ENCODE assay signal across 1 cellular context in the genomic region with DNA sequence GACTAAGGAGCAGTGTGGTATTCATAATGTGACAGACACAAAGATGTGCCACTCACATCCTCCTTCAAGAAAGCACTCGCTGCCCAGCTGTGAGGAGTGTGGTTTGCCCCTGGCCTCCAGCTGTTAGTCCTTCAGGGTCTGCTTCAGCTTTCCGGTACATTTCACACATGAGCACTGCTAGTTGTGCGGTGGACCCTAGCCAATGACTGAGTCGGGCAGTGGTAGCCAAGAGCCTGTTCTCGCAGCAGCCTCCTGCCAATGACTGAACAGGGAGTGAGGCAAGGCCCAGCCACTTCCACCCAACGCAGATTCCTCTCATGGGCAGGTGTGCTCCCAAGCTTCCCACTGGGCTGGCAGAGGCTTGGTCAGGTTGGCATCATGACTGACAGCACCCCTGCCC.
TF ChIP-seq lines count a peak whose summit lies in the region.

No MANE protein-coding gene starts in this region.

TF ChIP-seq in GM12878, 131 proteins besides CTCF, POLR2A, EP300 and RAD21 (continued from another document):
- TF ChIP-seq ATF3 (IDR thresholded peaks at IDR 0.05; ENCODE audit: borderline replicate concordance, extremely low read depth, low read depth, low read length), result no peak
- TF ChIP-seq, protein P1, sequence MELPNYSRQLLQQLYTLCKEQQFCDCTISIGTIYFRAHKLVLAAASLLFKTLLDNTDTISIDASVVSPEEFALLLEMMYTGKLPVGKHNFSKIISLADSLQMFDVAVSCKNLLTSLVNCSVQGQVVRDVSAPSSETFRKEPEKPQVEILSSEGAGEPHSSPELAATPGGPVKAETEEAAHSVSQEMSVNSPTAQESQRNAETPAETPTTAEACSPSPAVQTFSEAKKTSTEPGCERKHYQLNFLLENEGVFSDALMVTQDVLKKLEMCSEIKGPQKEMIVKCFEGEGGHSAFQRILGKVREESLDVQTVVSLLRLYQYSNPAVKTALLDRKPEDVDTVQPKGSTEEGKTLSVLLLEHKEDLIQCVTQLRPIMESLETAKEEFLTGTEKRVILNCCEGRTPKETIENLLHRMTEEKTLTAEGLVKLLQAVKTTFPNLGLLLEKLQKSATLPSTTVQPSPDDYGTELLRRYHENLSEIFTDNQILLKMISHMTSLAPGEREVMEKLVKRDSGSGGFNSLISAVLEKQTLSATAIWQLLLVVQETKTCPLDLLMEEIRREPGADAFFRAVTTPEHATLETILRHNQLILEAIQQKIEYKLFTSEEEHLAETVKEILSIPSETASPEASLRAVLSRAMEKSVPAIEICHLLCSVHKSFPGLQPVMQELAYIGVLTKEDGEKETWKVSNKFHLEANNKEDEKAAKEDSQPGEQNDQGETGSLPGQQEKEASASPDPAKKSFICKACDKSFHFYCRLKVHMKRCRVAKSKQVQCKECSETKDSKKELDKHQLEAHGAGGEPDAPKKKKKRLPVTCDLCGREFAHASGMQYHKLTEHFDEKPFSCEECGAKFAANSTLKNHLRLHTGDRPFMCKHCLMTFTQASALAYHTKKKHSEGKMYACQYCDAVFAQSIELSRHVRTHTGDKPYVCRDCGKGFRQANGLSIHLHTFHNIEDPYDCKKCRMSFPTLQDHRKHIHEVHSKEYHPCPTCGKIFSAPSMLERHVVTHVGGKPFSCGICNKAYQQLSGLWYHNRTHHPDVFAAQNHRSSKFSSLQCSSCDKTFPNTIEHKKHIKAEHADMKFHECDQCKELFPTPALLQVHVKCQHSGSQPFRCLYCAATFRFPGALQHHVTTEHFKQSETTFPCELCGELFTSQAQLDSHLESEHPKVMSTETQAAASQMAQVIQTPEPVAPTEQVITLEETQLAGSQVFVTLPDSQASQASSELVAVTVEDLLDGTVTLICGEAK (IDR thresholded peaks at IDR 0.05; ENCODE audit: borderline replicate concordance), result no peak
